10 cellular contexts compared by ENCODE assay signal in the genomic region with DNA sequence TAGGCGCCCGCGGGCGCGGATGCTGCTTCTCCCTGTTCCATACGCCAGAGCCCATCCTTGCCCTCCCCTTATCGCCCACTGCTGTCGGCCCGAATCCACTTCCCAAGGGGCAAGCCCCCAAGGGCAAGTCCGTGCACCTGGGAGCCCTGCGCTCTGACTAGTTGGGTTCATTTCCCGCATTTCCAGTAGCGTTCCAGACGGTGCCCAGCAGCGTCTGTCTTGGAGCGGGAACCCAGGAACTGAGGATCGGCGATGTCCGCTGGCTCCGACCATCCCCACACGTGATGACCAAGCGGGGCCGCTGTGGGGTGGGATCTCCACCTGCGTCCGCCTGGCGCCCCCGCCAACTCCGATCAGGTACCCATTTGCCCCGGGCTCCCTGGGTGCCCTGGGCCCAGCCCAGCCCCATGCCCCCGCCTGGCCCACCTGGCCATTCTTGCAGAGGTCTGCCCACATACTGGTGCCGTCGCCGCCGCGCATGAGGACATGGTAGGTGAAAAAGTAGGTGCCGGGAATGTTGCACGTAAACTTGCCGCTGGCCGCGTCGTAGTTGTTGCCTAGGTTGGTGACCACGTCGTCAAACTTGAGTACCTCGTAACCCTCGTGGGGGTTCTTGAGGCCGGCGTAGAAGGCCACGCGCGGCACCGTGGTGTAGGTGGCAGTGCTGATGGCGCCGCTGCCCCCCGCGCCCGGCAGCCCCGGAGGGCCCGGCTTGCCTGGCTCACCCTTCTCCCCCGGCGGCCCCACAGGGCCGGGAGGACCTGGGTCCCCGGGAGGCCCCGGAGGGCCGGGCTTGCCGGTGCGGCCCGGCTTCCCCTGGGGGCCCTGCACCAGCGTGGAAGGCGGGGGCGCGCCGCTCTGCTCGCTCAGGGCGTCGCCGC. TPM values are rescaled to one million over a fixed set of nuclear protein-coding genes. Genes with fewer than 3 reads are reported as not detected.
A peak's percentile ranks its signal among the peaks of the same experiment; 100 is the strongest.
DNase-seq lines count a peak whose midpoint lies in the region; ATAC-seq, FAIRE-seq and TF ChIP-seq lines count a peak whose summit lies in the region.
"Had no signal": no experiment of that assay in that cellular context is flagged by ENCODE, and none has a peak within 500 bp of the region (broad histone marks: within the 10 kb centered on the region; RNA-seq: fewer than 3 reads in every experiment).

No MANE protein-coding gene starts in this region.

- H2AFZ ChIP-seq in ACC112 (ENCODE audit: low read length, unreplicated experiment) (no peak overlapping the region), astrocyte (ENCODE audit: low read depth, low read length) (no peak overlapping the region)

- no peak for FAIRE-seq in astrocyte (lab: Jason Lieb, UNC)

- peaks cover 38% of the 10 kb centered on the region for H3K27me3 ChIP-seq in ACC112 (ENCODE audit: insufficient read depth, low read length)
- peaks cover 47% of the 10 kb centered on the region for H3K27me3 ChIP-seq in CD8-positive, alpha-beta memory T cell (ENCODE audit: insufficient read depth, low read length, poor library complexity, severe bottlenecking)
- peaks cover 33% of the 10 kb centered on the region for H3K27me3 ChIP-seq in astrocyte (ENCODE audit: insufficient read depth, low read length)

- POLR2A ChIA-PET in CD8-positive, alpha-beta memory T cell (lab: Charles Lee) = no interaction called here

- DNase-seq in CD8-positive, alpha-beta memory T cell = peak in 2 of 5 donors; percentile 12 to 50
- DNase-seq in astrocyte (ENCODE audit: low read depth) (no peak), naive B cell (no peak), cerebellar nuclear complex (lab: John Stamatoyannopoulos, UW) (no peak), LoVo (ENCODE audit: low spot score) (no peak), NCI-H82 (lab: John Stamatoyannopoulos, UW) (no peak)

- peaks cover 9% of the 10 kb centered on the region for H3K4me1 ChIP-seq in ACC112 (ENCODE audit: control insufficient read depth, insufficient read depth, low read length, unreplicated experiment)
- H3K4me1 ChIP-seq in CD8-positive, alpha-beta memory T cell (ENCODE audit: insufficient read depth, low read length) = peaks cover 27% of the 10 kb centered on the region
- peaks cover 13% of the 10 kb centered on the region for H3K4me1 ChIP-seq in astrocyte (ENCODE audit: insufficient read depth, low read length)

- no peak overlapping the region for H3K9ac ChIP-seq in astrocyte (ENCODE audit: low read length)

- H3K4me3 Mint-ChIP-seq in CD8-positive, alpha-beta memory T cell = peak overlapping the region in 6 of 7 donors; percentile 39 to 66 (median 56)
- H3K4me3 Mint-ChIP-seq in astrocyte (ENCODE audit: unreplicated experiment) = no peak overlapping the region
- H3K4me3 Mint-ChIP-seq in naive B cell = peak overlapping the region; percentile 47 to 77 (median 58)

- peak overlapping the region in 1 of 8 donors; percentile 34 for H3K27ac Mint-ChIP-seq in CD8-positive, alpha-beta memory T cell
- H3K27ac Mint-ChIP-seq in astrocyte (ENCODE audit: unreplicated experiment) (no peak overlapping the region), naive B cell (no peak overlapping the region)

- H3K4me3 ChIP-seq in ACC112 (ENCODE audit: low read depth, low read length) (peak overlapping the region; percentile 59; the same call in 1 of the 2 replicates), astrocyte (ENCODE audit: insufficient read depth, low read depth, low read length) (no peak overlapping the region)
- H3K4me3 ChIP-seq in CD8-positive, alpha-beta memory T cell (ENCODE audit: low read length) = peak overlapping the region; percentile 19

- ATAC-seq in naive B cell (ENCODE audit: low read depth in 2 of 2) (peak in 1 of 2 donors; percentile 5), GM19324 (IDR thresholded peaks at IDR 0.05; ENCODE audit: low FRiP score, unreplicated experiment) (no peak)

- peaks cover 21 to 40% (median 21%) of the 10 kb centered on the region in 3 donors for H3K4me1 Mint-ChIP-seq in CD8-positive, alpha-beta memory T cell
- H3K4me1 Mint-ChIP-seq in astrocyte (ENCODE audit: low read depth, unreplicated experiment) (peaks cover 4% of the 10 kb centered on the region), naive B cell (peaks cover 29 to 40% (median 36%) of the 10 kb centered on the region in 3 donors)

- no peak overlapping the region for H3K27ac ChIP-seq in ACC112 (ENCODE audit: low read depth, low read length)
- no peak overlapping the region for H3K27ac ChIP-seq in CD8-positive, alpha-beta memory T cell (ENCODE audit: low read depth, low read length)
- no peak overlapping the region for H3K27ac ChIP-seq in astrocyte (ENCODE audit: low read depth, low read length)

- H3K36me3 Mint-ChIP-seq in CD8-positive, alpha-beta memory T cell = no peaks in the 10 kb centered on the region
- H3K36me3 Mint-ChIP-seq in astrocyte (ENCODE audit: low read depth, unreplicated experiment) (no peaks in the 10 kb centered on the region), naive B cell (peaks cover 0 to 13% of the 10 kb centered on the region in 2 donors)

- H3K9me3 ChIP-seq in CD8-positive, alpha-beta memory T cell (ENCODE audit: low read length) = no peaks in the 10 kb centered on the region
- no peaks in the 10 kb centered on the region for H3K9me3 ChIP-seq in astrocyte (ENCODE audit: insufficient read depth, low read depth, low read length)

- CTCF ChIA-PET in CD8-positive, alpha-beta memory T cell (lab: Charles Lee) = no interaction called here

- no peaks in the 10 kb centered on the region for H3K9me3 Mint-ChIP-seq in CD8-positive, alpha-beta memory T cell
- H3K9me3 Mint-ChIP-seq in astrocyte (ENCODE audit: unreplicated experiment) (no peaks in the 10 kb centered on the region), naive B cell (peaks cover 0 to 5% (median 0%) of the 10 kb centered on the region in 7 donors)

- H3K4me2 ChIP-seq in astrocyte (ENCODE audit: low read length) = peak overlapping the region; percentile 62

- H3K36me3 ChIP-seq in ACC112 (ENCODE audit: insufficient read depth, low read length) = no peaks in the 10 kb centered on the region
- H3K36me3 ChIP-seq in CD8-positive, alpha-beta memory T cell (ENCODE audit: insufficient read depth, low read length) = no peaks in the 10 kb centered on the region
- no peaks in the 10 kb centered on the region for H3K36me3 ChIP-seq in astrocyte (ENCODE audit: insufficient read depth, low read length)

- H3K27me3 Mint-ChIP-seq in CD8-positive, alpha-beta memory T cell = peaks cover 39 to 72% of the 10 kb centered on the region in 2 donors
- peaks cover 50% of the 10 kb centered on the region for H3K27me3 Mint-ChIP-seq in astrocyte (ENCODE audit: low read depth, unreplicated experiment)
- peaks cover 42 to 76% (median 64%) of the 10 kb centered on the region in 3 donors for H3K27me3 Mint-ChIP-seq in naive B cell

- H3K79me2 ChIP-seq in ACC112 (ENCODE audit: control insufficient read depth, insufficient read depth, low read length, unreplicated experiment) = no peaks in the 10 kb centered on the region
- no peaks in the 10 kb centered on the region for H3K79me2 ChIP-seq in astrocyte (ENCODE audit: insufficient read depth, low read length)

- H4K20me1 ChIP-seq in astrocyte (ENCODE audit: insufficient read depth, low read length) = no peaks in the 10 kb centered on the region

- TF ChIP-seq CTCF in astrocyte (IDR thresholded peaks at IDR 0.05; ENCODE audit: insufficient read depth, low read depth, low read length) = no peak

RNA-seq across cellular contexts. Expression of gene C1QL1, which starts 0.8 kb away (rescaled TPM):
- not detected for total RNA-seq in CD8-positive, alpha-beta memory T cell
- polyA plus RNA-seq in CD8-positive, alpha-beta memory T cell = not detected
- not detected in 2 replicates for total RNA-seq in astrocyte
- not detected for polyA plus RNA-seq in naive B cell (ENCODE audit: low read depth in 6 of 6)
- total RNA-seq: mononuclear cell, OCI-LY7 had no signal

RNA-seq across cellular contexts. Expression of gene KIF18B, which starts 19.7 kb away (rescaled TPM):
- total RNA-seq in CD8-positive, alpha-beta memory T cell = 10 to 100 TPM; 27.1 to 28.3 TPM
- 0.10 TPM for polyA plus RNA-seq in CD8-positive, alpha-beta memory T cell
- total RNA-seq in astrocyte = 0.82 and 1.8 TPM in 2 replicates
- not detected for polyA plus RNA-seq in naive B cell (ENCODE audit: low read depth in 6 of 6)

RNA-seq across cellular contexts. Expression of gene GFAP, which starts 52.0 kb away (rescaled TPM):
- not detected for total RNA-seq in CD8-positive, alpha-beta memory T cell
- polyA plus RNA-seq in CD8-positive, alpha-beta memory T cell = not detected
- total RNA-seq in astrocyte = 0.22 TPM in 1 of 2 replicates, not detected in the other
- under 1 TPM in 5 of 6 donors, not detected in 1; 0.30 to 0.83 (median 0.66) TPM for polyA plus RNA-seq in naive B cell (ENCODE audit: low read depth in 6 of 6)
- total RNA-seq: OCI-LY7 had no signal
